Comparison of ENCODE assay signal across 8 cellular contexts in the genomic region with DNA sequence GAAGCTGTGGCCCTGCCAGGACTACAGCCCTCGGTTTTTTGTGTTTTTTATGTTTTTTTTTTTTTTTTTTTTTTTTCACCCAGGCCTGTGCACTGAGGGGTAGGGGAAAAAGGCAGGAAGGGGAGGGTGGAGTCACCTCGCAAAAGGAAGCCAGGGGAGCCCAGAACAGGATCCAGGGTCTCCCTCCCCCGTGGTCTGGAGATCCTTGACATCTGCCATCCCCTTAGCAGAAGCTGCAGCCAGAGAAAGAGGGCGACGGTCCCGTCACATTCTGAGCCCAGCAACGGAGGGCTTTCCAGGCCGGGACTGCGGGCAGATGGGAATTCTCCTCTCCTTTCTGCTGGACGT. TPM values are rescaled to one million over a fixed set of nuclear protein-coding genes. Genes with fewer than 3 reads are reported as not detected.
A peak's percentile ranks its signal among the peaks of the same experiment; 100 is the strongest.
DNase-seq lines count a peak whose midpoint lies in the region; ATAC-seq and TF ChIP-seq lines count a peak whose summit lies in the region.

No MANE protein-coding gene starts in this region.

- H2AFZ ChIP-seq in PC-9 (peak overlapping the region; percentile 90), neuron (ENCODE audit: low read depth, low read length) (peak overlapping the region; percentile 85)

- WGBS in esophagus, 2 donors: 15 to 18% methylated on average over 6 to 10 of the region's 10 CpGs

- H3F3A ChIP-seq in PC-9 (ENCODE audit: insufficient read depth, low read depth): peaks cover 10% of the 10 kb centered on the region; the same call in 1 of the 2 replicates

- no peak for DNase-seq in CD8-positive, alpha-beta T cell
- DNase-seq in PC-9: no peak
- DNase-seq in activated CD4-positive, alpha-beta T cell treated with anti-CD3 and anti-CD28 coated beads, Interleukin-2, amount 50 U/mL, for 4 hours: no peak

- H3K9me2 ChIP-seq in PC-9 (ENCODE audit: insufficient read depth): no peaks in the 10 kb centered on the region

- intact Hi-C loops in CD8-positive, alpha-beta T cell (cut with DNase I, micrococcal nuclease): loop anchor here in 1 of 2 experiments (1.0 kb wide), 1 partner anchor 67 kb away; no protein-coding TSS in a partner anchor
- intact Hi-C loops in PC-9 (cut with micrococcal nuclease; ENCODE audit: unreplicated experiment): no loop called here

- no peak for TF ChIP-seq CTCF in CD8-positive, alpha-beta T cell (IDR thresholded peaks at IDR 0.05)
- no peak for TF ChIP-seq CTCF in PC-9 (conservative IDR thresholded peaks at IDR 0.05)

- H3K4me2 ChIP-seq in PC-9: peak overlapping the region; percentile 81

- no peak overlapping the region for H3K27ac ChIP-seq in CD8-positive, alpha-beta T cell (ENCODE audit: low read depth, low read length)
- H3K27ac ChIP-seq in PC-9: no peak overlapping the region
- peak overlapping the region in 1 of 2 donors; percentile 35 for H3K27ac ChIP-seq in esophagus (ENCODE audit: low read depth in 2 of 2, low read length in 1 of 2)

- ATAC-seq in CD8-positive, alpha-beta T cell: no peak
- ATAC-seq in GM21367 (IDR thresholded peaks at IDR 0.05; ENCODE audit: unreplicated experiment) (no peak), GM21390 (IDR thresholded peaks at IDR 0.05; ENCODE audit: unreplicated experiment) (no peak), HG03457 (IDR thresholded peaks at IDR 0.05; ENCODE audit: unreplicated experiment) (no peak)

- H3K4me1 ChIP-seq in CD8-positive, alpha-beta T cell (ENCODE audit: insufficient read depth, low read length): peaks cover 9% of the 10 kb centered on the region
- H3K4me1 ChIP-seq in PC-9 (replicated peaks; ENCODE audit: insufficient read depth) (0 out of 2 replicates have a peak, but pooled peaks cover 3% of the 10 kb centered on the region), esophagus (ENCODE audit: control insufficient read depth in 2 of 2, insufficient read depth in 2 of 2, low read length in 1 of 2) (peaks cover 0 to 2% of the 10 kb centered on the region in 2 donors), neuron (ENCODE audit: insufficient read depth, low read length) (no peaks in the 10 kb centered on the region)

- H3K79me2 ChIP-seq in PC-9 (ENCODE audit: low read depth): no peaks in the 10 kb centered on the region

- H3K4me3 Mint-ChIP-seq in CD8-positive, alpha-beta T cell: peak overlapping the region; percentile 85

- peaks cover 8% of the 10 kb centered on the region for H3K4me1 Mint-ChIP-seq in CD8-positive, alpha-beta T cell (ENCODE audit: low read depth)

- peaks cover 13% of the 10 kb centered on the region for H3K27me3 Mint-ChIP-seq in CD8-positive, alpha-beta T cell (ENCODE audit: low read depth)

- H3K27me3 ChIP-seq in CD8-positive, alpha-beta T cell (ENCODE audit: insufficient read depth, low read length): no peaks in the 10 kb centered on the region
- H3K27me3 ChIP-seq in PC-9 (ENCODE audit: insufficient read depth, low read depth): no peaks in the 10 kb centered on the region
- H3K27me3 ChIP-seq in esophagus (ENCODE audit: control insufficient read depth in 1 of 2, insufficient read depth in 2 of 2, low read length in 2 of 2): no peaks in the 10 kb centered on the region
- H3K27me3 ChIP-seq in neuron (ENCODE audit: insufficient read depth, low read length): peaks cover 28% of the 10 kb centered on the region

- BruUV-seq in PC-9 (replicated peaks; lab: Mats Ljungman, UMichigan): no TSS peak

- no peaks in the 10 kb centered on the region for H3K9me3 Mint-ChIP-seq in CD8-positive, alpha-beta T cell

- H3K4me3 ChIP-seq in CD8-positive, alpha-beta T cell (ENCODE audit: low read depth, low read length): peak overlapping the region; percentile 66
- H3K4me3 ChIP-seq in PC-9: peak overlapping the region; percentile 58; the same call in 1 of the 2 replicates
- peak overlapping the region; percentile 47 to 72 for H3K4me3 ChIP-seq in esophagus (ENCODE audit: low read depth in 1 of 2, low read length in 2 of 2)
- H3K4me3 ChIP-seq in neuron (ENCODE audit: low read length): peak overlapping the region; percentile 30

- H3K36me3 Mint-ChIP-seq in CD8-positive, alpha-beta T cell: no peaks in the 10 kb centered on the region

- H3K9me3 ChIP-seq in CD8-positive, alpha-beta T cell (ENCODE audit: low read length): no peaks in the 10 kb centered on the region
- H3K9me3 ChIP-seq in PC-9 (ENCODE audit: insufficient read depth, low read depth) (no peaks in the 10 kb centered on the region), esophagus (ENCODE audit: control insufficient read depth in 2 of 2, insufficient read depth in 1 of 2, low read depth in 1 of 2, low read length in 1 of 2) (no peaks in the 10 kb centered on the region), neuron (ENCODE audit: low read length) (no peaks in the 10 kb centered on the region)

- H4K20me1 ChIP-seq in PC-9 (ENCODE audit: insufficient read depth): no peaks in the 10 kb centered on the region

- H3K36me3 ChIP-seq in CD8-positive, alpha-beta T cell (ENCODE audit: insufficient read depth, low read length): no peaks in the 10 kb centered on the region
- H3K36me3 ChIP-seq in PC-9 (ENCODE audit: low read depth) (no peaks in the 10 kb centered on the region), esophagus (ENCODE audit: control insufficient read depth in 2 of 2, insufficient read depth in 2 of 2, low read length in 1 of 2) (no peaks in the 10 kb centered on the region), neuron (ENCODE audit: insufficient read depth, low read length) (no peaks in the 10 kb centered on the region)

- no peak overlapping the region for H3K27ac Mint-ChIP-seq in CD8-positive, alpha-beta T cell

- POLR2A ChIA-PET in CD8-positive, alpha-beta T cell (lab: Charles Lee): no interaction called here
- POLR2A ChIA-PET in PC-9 (lab: Charles Lee; ENCODE audit: unreplicated experiment): no interaction called here

- CTCF ChIA-PET in CD8-positive, alpha-beta T cell (lab: Charles Lee): interaction anchor here (1.9 kb wide), 1 partner anchor 141 kb away, joined by 4 read pairs; no protein-coding TSS in a partner anchor
- CTCF ChIA-PET in PC-9 (lab: Charles Lee): no interaction called here

RNA-seq across cellular contexts. Expression of gene PHOSPHO1, which starts 29.1 kb away (rescaled TPM):
- not detected for total RNA-seq in CD8-positive, alpha-beta T cell
- total RNA-seq in PC-9 (2021): not detected in 2 replicates
- polyA plus RNA-seq in esophagus: under 1 TPM; 0.05 to 0.06 TPM

RNA-seq across cellular contexts. Expression of gene ABI3, which starts 49.1 kb away (rescaled TPM):
- 10 to 100 TPM; 12.8 to 13.6 TPM for total RNA-seq in CD8-positive, alpha-beta T cell
- not detected in 2 replicates for total RNA-seq in PC-9 (2021)
- polyA plus RNA-seq in esophagus: 1 to 10 TPM; 2.4 to 4.1 TPM

RNA-seq across cellular contexts. Expression of gene GNGT2, which starts 49.3 kb away (rescaled TPM):
- total RNA-seq in CD8-positive, alpha-beta T cell: 1 to 10 TPM; 3.7 to 4.1 TPM
- 7.4 and 9.4 TPM in 2 replicates for total RNA-seq in PC-9 (2021)
- 1 to 10 TPM in 1 of 2 donors, under 1 TPM in 1; 0.86 to 1.3 TPM for polyA plus RNA-seq in esophagus

Comparison
In these comparisons a context has a peak if more than half of its experiments do, and no peak if none do; other contexts are left out.
1. RNA of gene ABI3, which starts 49.1 kb away (total RNA-seq): 12.8 to 13.6 TPM in CD8-positive, alpha-beta T cell; not detected in PC-9; every median in the first group is over 10 times any median in the second.
2. Peak in every context shown above with its lines, with median percentiles within 50 percentile points of each other: H3K4me3 ChIP-seq.